Comparison of ENCODE assay signal across 1 cellular context in genomic region chr6:40997256-40997957, GRCh38.
A peak's percentile ranks its signal among the peaks of the same experiment; 100 is the strongest.
TF ChIP-seq lines count a peak whose summit lies in the region.

No MANE protein-coding gene starts in this region.

TF ChIP-seq in H1, 55 proteins besides CTCF, POLR2A, EP300 and RAD21:
- TF ChIP-seq SP4 (IDR thresholded peaks at IDR 0.05; ENCODE audit: low read length) (0 out of 2 replicates have a peak, but pooled peaks have one; percentile 53), CTBP2 (IDR thresholded peaks at IDR 0.05; ENCODE audit: borderline replicate concordance, insufficient read depth, insufficient read length, low read length) (peak; percentile 95), ATF3 (IDR thresholded peaks at IDR 0.05; ENCODE audit: insufficient read depth, low read depth, low read length) (0 out of 2 replicates have a peak, but pooled peaks have one; percentile 17), HDAC6 (IDR thresholded peaks at IDR 0.05; ENCODE audit: low read depth, low read length) (no peak), SUZ12 (IDR thresholded peaks at IDR 0.05; ENCODE audit: low read length) (no peak), TBP (IDR thresholded peaks at IDR 0.05; ENCODE audit: low read depth, low read length) (no peak), SRF (IDR thresholded peaks at IDR 0.05; ENCODE audit: low read depth, low read length) (no peak), POU5F1 (IDR thresholded peaks at IDR 0.05; ENCODE audit: low read depth, low read length) (no peak), RNF2 (IDR thresholded peaks at IDR 0.05; ENCODE audit: borderline replicate concordance, low read depth, low read length, missing control alignments, poor library complexity, severe bottlenecking) (no peak), CBX5 (IDR thresholded peaks at IDR 0.05; ENCODE audit: low read depth, low read length) (no peak), RFX5 (IDR thresholded peaks at IDR 0.05; ENCODE audit: borderline replicate concordance, low read depth, low read length) (no peak), SIRT6 (IDR thresholded peaks at IDR 0.05; ENCODE audit: low read length) (no peak), POLR2AphosphoS5 (IDR thresholded peaks at IDR 0.05; ENCODE audit: low read depth, low read length) (no peak), SP2 (IDR thresholded peaks at IDR 0.05; ENCODE audit: low read length) (no peak), USF2 (IDR thresholded peaks at IDR 0.05; ENCODE audit: low read length) (no peak), ASH2L (IDR thresholded peaks at IDR 0.05; ENCODE audit: low read length) (peak; percentile 64), TCF12 (IDR thresholded peaks at IDR 0.05; ENCODE audit: low read depth, low read length) (no peak), ATF2 (IDR thresholded peaks at IDR 0.05; ENCODE audit: low read length) (peak; percentile 61; the same call in 1 of the 2 replicates), E2F6 (IDR thresholded peaks at IDR 0.05) (no peak), BRCA1 (IDR thresholded peaks at IDR 0.05; ENCODE audit: low read depth, low read length) (no peak), KDM1A (IDR thresholded peaks at IDR 0.05; ENCODE audit: borderline replicate concordance, low read length) (peak; percentile 73; the same call in 1 of the 2 replicates), CEBPB (IDR thresholded peaks at IDR 0.05; ENCODE audit: low read depth, low read length) (no peak), JUN (IDR thresholded peaks at IDR 0.05; ENCODE audit: low read depth, low read length) (peak; percentile 94), CBX8 (IDR thresholded peaks at IDR 0.05; ENCODE audit: borderline replicate concordance, low read depth, low read length) (no peak), NANOG (IDR thresholded peaks at IDR 0.05; ENCODE audit: insufficient read depth, low read depth, low read length, poor library complexity, severe bottlenecking) (no peak), RBBP5 (IDR thresholded peaks at IDR 0.05; ENCODE audit: borderline replicate concordance, low read depth, low read length) (no peak), EGR1 (IDR thresholded peaks at IDR 0.05; ENCODE audit: borderline replicate concordance, low read depth, low read length) (no peak), BCL11A (IDR thresholded peaks at IDR 0.05; ENCODE audit: low read depth in 2 of 2, low read length in 2 of 2) (no peak), SP1 (IDR thresholded peaks at IDR 0.05; ENCODE audit: low read depth, low read length) (peak; percentile 56; the same call in 1 of the 2 replicates), TAF1 (IDR thresholded peaks at IDR 0.05; ENCODE audit: low read depth, low read length) (0 out of 2 replicates have a peak, but pooled peaks have one; percentile 19), MAX (IDR thresholded peaks at IDR 0.05) (no peak), CHD7 (IDR thresholded peaks at IDR 0.05; ENCODE audit: insufficient replicate concordance, low read length) (peak; percentile 91), BACH1 (IDR thresholded peaks at IDR 0.05; ENCODE audit: low read length) (no peak), GTF2F1 (IDR thresholded peaks at IDR 0.05; ENCODE audit: borderline replicate concordance, low read depth, low read length) (no peak), PHF8 (conservative IDR thresholded peaks at IDR 0.05; ENCODE audit: low read depth, low read length) (no peak), MAFK (IDR thresholded peaks at IDR 0.05; ENCODE audit: low read depth, low read length) (0 out of 2 replicates have a peak, but pooled peaks have one; percentile 4), HDAC2 (IDR thresholded peaks at IDR 0.05; ENCODE audit: borderline replicate concordance in 1 of 2, low read depth in 2 of 2, low read length in 2 of 2) (peak; percentile 58 to 80; a peak in 1 of 4 replicates), SIN3A (conservative IDR thresholded peaks at IDR 0.05 in 1 of 2, IDR thresholded peaks at IDR 0.05 in 1 of 2; ENCODE audit: low read depth in 1 of 2, low read length in 2 of 2) (0 out of 4 replicates have a peak, but pooled peaks of 1 of the 2 experiments have one; percentile 43), TEAD4 (IDR thresholded peaks at IDR 0.05; ENCODE audit: low read depth, low read length) (peak; percentile 89), CHD2 (IDR thresholded peaks at IDR 0.05; ENCODE audit: low read length) (0 out of 2 replicates have a peak, but pooled peaks have one; percentile 23), KDM4A (IDR thresholded peaks at IDR 0.05; ENCODE audit: low read depth, low read length, severe bottlenecking) (no peak), JUND (IDR thresholded peaks at IDR 0.05; ENCODE audit: low read length) (peak; percentile 99), EZH2 (IDR thresholded peaks at IDR 0.05; ENCODE audit: low read depth, low read length, severe bottlenecking) (no peak), KDM5A (IDR thresholded peaks at IDR 0.05; ENCODE audit: low read length) (no peak), ZNF274 (IDR thresholded peaks at IDR 0.05; ENCODE audit: borderline replicate concordance, extremely low read depth, low read length) (no peak)
